Comparison of ENCODE assay signal across 18 cellular contexts in the genomic region with DNA sequence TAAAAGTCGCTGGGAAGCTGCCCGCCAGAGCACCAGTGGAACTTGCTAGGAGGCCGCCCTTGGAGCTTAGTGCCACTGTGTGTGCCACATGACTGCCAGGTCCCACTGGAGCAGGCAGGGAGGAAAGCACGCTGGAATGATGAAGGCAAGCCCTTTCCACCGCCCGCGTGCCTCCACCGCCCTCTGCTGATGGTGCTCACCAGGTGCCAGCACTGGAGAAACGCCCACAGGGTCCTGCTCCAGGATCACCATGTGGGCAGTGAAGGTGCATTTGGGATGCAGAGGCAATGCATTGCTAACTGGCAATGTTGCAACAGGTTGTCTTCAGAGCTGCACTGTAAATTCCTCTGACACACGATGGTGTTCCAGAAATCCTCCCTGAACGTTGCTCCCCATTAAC.
"Had no signal": no experiment of that assay in that cellular context is flagged by ENCODE, and none has a peak within 500 bp of the region (broad histone marks: within the 10 kb centered on the region; RNA-seq: fewer than 3 reads in every experiment).

No MANE protein-coding gene starts in this region.

- H3K4me3 ChIP-seq: mucosa of descending colon, pancreas had no signal

- FAIRE-seq: pancreas had no signal

- H3K9me3 Mint-ChIP-seq: memory B cell; stimulated activated naive CD8-positive, alpha-beta T cell treated with anti-CD3 and anti-CD28 coated beads, Interleukin-15, amount 100 ng/mL, for 72 hours had no signal

- H3K27ac Mint-ChIP-seq: activated CD8-positive, alpha-beta T cell treated with anti-CD3 and anti-CD28 coated beads, Interleukin-2, amount 10 ng/mL, durations not matched to agents 7 days and 5 days; activated naive CD8-positive, alpha-beta T cell; memory B cell; naive thymus-derived CD4-positive, alpha-beta T cell; stimulated activated naive CD8-positive, alpha-beta T cell treated with anti-CD3 and anti-CD28 coated beads, Interleukin-15, amount 100 ng/mL, for 72 hours had no signal

- H3K27me3 ChIP-seq: pancreas had no signal

- H3K4me1 Mint-ChIP-seq: naive thymus-derived CD4-positive, alpha-beta T cell; stimulated activated naive CD8-positive, alpha-beta T cell treated with anti-CD3 and anti-CD28 coated beads, Interleukin-15, amount 100 ng/mL, for 72 hours had no signal

- H3K27ac ChIP-seq: epithelial cell of prostate, pancreas had no signal

- H3K36me3 ChIP-seq: pancreas had no signal

- H3K4me1 ChIP-seq: pancreas had no signal

- H3K36me3 Mint-ChIP-seq: activated naive CD8-positive, alpha-beta T cell; memory B cell; naive thymus-derived CD4-positive, alpha-beta T cell had no signal

- ATAC-seq: activated CD8-positive, alpha-beta T cell treated with anti-CD3 and anti-CD28 coated beads, Interleukin-2, amount 10 ng/mL, durations not matched to agents 7 days and 5 days; left ventricle myocardium superior; mucosa of descending colon; naive thymus-derived CD4-positive, alpha-beta T cell; pancreas; stimulated activated naive CD8-positive, alpha-beta T cell treated with anti-CD3 and anti-CD28 coated beads, Interleukin-15, amount 100 ng/mL, for 72 hours had no signal

- DNase-seq: activated CD4-positive, alpha-beta T cell treated with anti-CD3 and anti-CD28 coated beads for 4 hours; activated CD8-positive, alpha-beta memory T cell treated with anti-CD3 and anti-CD28 coated beads, Interleukin-2, amount 50 U/mL, for 4 hours; activated CD8-positive, alpha-beta T cell treated with anti-CD3 and anti-CD28 coated beads, Interleukin-2, amount 10 ng/mL, durations not matched to agents 7 days and 5 days; activated gamma-delta T cell treated with Interleukin-2 at 50 U/mL for 16 hours; amniotic stem cell; cortex of kidney; effector CD8-positive, alpha-beta T cell; foreskin melanocyte; kidney glomerular epithelial cell; left ventricle myocardium superior; mucosa of descending colon; naive thymus-derived CD4-positive, alpha-beta T cell; pancreas; stimulated activated CD4-positive, alpha-beta T cell treated with anti-CD3 and anti-CD28 coated beads, Interleukin-1b, Interleukin-23, amount 100 ng/mL, for 48 hours; stimulated activated naive CD8-positive, alpha-beta T cell treated with anti-CD3 and anti-CD28 coated beads, Interleukin-15, amount 100 ng/mL, for 72 hours had no signal

- H3K9me3 ChIP-seq: mucosa of descending colon, pancreas had no signal

- H3K4me3 Mint-ChIP-seq: activated CD8-positive, alpha-beta T cell treated with anti-CD3 and anti-CD28 coated beads, Interleukin-2, amount 10 ng/mL, durations not matched to agents 7 days and 5 days; activated naive CD8-positive, alpha-beta T cell; memory B cell; naive thymus-derived CD4-positive, alpha-beta T cell; stimulated activated naive CD8-positive, alpha-beta T cell treated with anti-CD3 and anti-CD28 coated beads, Interleukin-15, amount 100 ng/mL, for 72 hours had no signal
